ENCODE assay signal across 15 cellular contexts in the genomic region with DNA sequence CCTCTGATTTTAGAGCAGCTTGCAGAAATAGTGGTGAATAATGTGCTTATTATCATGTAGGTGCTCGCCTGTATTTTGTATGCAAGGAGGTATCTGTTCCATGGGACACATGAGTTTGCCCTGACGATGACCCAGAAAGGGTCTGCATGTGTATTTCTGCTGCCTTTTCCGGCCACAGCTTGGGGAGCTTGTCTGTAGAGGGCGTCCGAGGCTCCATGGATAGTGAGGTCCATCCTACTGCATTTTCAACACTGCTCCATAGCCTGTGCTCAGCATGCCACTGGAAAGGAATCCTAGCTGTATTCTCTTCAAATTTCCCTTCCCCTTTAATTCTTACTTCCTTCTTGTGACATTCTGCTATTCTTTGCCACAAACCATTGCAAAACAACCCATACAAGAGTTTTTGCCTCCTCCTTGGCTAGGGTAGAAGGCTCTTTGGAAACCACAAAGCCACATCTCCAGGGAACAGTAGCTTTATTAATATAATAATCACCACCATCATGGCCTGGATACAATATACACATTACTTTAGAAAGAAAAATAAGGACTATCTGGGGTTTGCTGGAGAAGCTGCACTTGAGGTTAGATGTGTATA.
DNase-seq lines count a peak whose midpoint lies in the region; ATAC-seq and TF ChIP-seq lines count a peak whose summit lies in the region.
"Had no signal": no experiment of that assay in that cellular context is flagged by ENCODE, and none has a peak within 500 bp of the region (broad histone marks: within the 10 kb centered on the region; RNA-seq: fewer than 3 reads in every experiment).

No MANE protein-coding gene starts in this region.

- no peaks in the 10 kb centered on the region for H3K36me3 Mint-ChIP-seq in MCF 10A (ENCODE audit: insufficient read depth, unreplicated experiment)

- DNase-seq in MCF 10A (ENCODE audit: unreplicated experiment): peak; percentile 7
- DNase-seq in mammary epithelial cell: no peak
- DNase-seq in Panc1 (ENCODE audit: low read depth, low spot score): no peak
- DNase-seq in foreskin melanocyte: peak; percentile 65
- DNase-seq in GM19238 (ENCODE audit: insufficient read length, low spot score): no peak
- DNase-seq in CD1c-positive myeloid dendritic cell (ENCODE audit: extremely low spot score): no peak
- DNase-seq: erythroblast, left colon, NCI-H774 had no signal

- H3K4me3 ChIP-seq in mammary epithelial cell (replicated peaks in 1 of 3; ENCODE audit: insufficient read depth in 1 of 3, low read depth in 2 of 3, low read length in 3 of 3) (no peak overlapping the region), Panc1 (ENCODE audit: low read depth in 2 of 2, low read length in 2 of 2) (no peak overlapping the region)
- H3K4me3 ChIP-seq: ascending aorta, coronary artery, SJSA1 had no signal

- no peak overlapping the region for H3K4me3 Mint-ChIP-seq in MCF 10A (ENCODE audit: unreplicated experiment)

- in situ Hi-C loops in mammary epithelial cell (cut with MboI; ENCODE audit: low sequenced_read_pairs in 2 of 2): loop anchor here (25.0 kb wide), 1 partner anchor 1137 kb away; no protein-coding TSS in a partner anchor
- in situ Hi-C loops in Panc1 (cut with HindIII; ENCODE audit: low pct_unique_long_range_greater_than_20kb, low sequenced_read_pairs): no loop called here

- no peak overlapping the region for H3K4me2 ChIP-seq in mammary epithelial cell (ENCODE audit: insufficient read depth, low read depth, low read length)

- ATAC-seq in Panc1: no peak
- ATAC-seq in GM21529 (IDR thresholded peaks at IDR 0.05; ENCODE audit: unreplicated experiment): no peak
- ATAC-seq in HG02870 (IDR thresholded peaks at IDR 0.05; ENCODE audit: unreplicated experiment): no peak
- ATAC-seq: left colon had no signal

- H3K9ac ChIP-seq in mammary epithelial cell (ENCODE audit: insufficient read depth, low read length): no peak overlapping the region

- H3K27ac ChIP-seq in mammary epithelial cell (ENCODE audit: insufficient read depth, low read depth, low read length) (no peak overlapping the region), Panc1 (ENCODE audit: low read length) (no peak overlapping the region)
- H3K27ac ChIP-seq: ascending aorta, coronary artery, SJSA1 had no signal

- intact Hi-C loops in MCF 10A (cut with micrococcal nuclease): no loop called here
- intact Hi-C loops in mammary epithelial cell (cut with micrococcal nuclease): no loop called here
- intact Hi-C loops in Panc1 (cut with micrococcal nuclease; ENCODE audit: unreplicated experiment): no loop called here

- dilution Hi-C loops in mammary epithelial cell (cut with HindIII; ENCODE audit: low sequenced_read_pairs): no loop called here

- 41% methylated on average over 5 of the region's 5 CpGs for WGBS in mammary epithelial cell (ENCODE audit: low coverage, missing lambda C conversion rate)

- CTCF ChIA-PET in MCF 10A (lab: Yijun Ruan, JAX): interaction anchor here (0.6 to 1.2 kb wide), 4 partner anchors 8 to 59 kb away, joined by 3 to 4 read pairs (median 4); no protein-coding TSS in a partner anchor
- CTCF ChIA-PET in mammary epithelial cell (lab: Charles Lee; ENCODE audit: low non-redundant PET): no interaction called here
- CTCF ChIA-PET in Panc1 (lab: Charles Lee): interaction anchor here (0.6 kb wide), 1 partner anchor 93 kb away, joined by 3 read pairs; no protein-coding TSS in a partner anchor

- no peaks in the 10 kb centered on the region for H4K20me1 ChIP-seq in mammary epithelial cell (ENCODE audit: insufficient read depth, low read length)

- peaks cover 18% of the 10 kb centered on the region for H3K27me3 Mint-ChIP-seq in MCF 10A (ENCODE audit: insufficient read depth, unreplicated experiment)

- no peak overlapping the region for H3K27ac Mint-ChIP-seq in MCF 10A (ENCODE audit: low read depth, unreplicated experiment)

- H3K4me1 ChIP-seq in mammary epithelial cell (ENCODE audit: insufficient read depth, low read length) (no peaks in the 10 kb centered on the region), Panc1 (ENCODE audit: control insufficient read depth, insufficient read depth, low read length) (no peaks in the 10 kb centered on the region)
- H3K4me1 ChIP-seq: Caco-2, SJSA1 had no signal

- H3K36me3 ChIP-seq in mammary epithelial cell (ENCODE audit: insufficient read depth, low read length) (no peaks in the 10 kb centered on the region), Panc1 (ENCODE audit: control insufficient read depth, insufficient read depth, low read length) (no peaks in the 10 kb centered on the region)
- H3K36me3 ChIP-seq: ascending aorta, SJSA1 had no signal

- H2AFZ ChIP-seq in mammary epithelial cell (ENCODE audit: low read depth, low read length): no peak overlapping the region

- H3K79me2 ChIP-seq in mammary epithelial cell (ENCODE audit: insufficient read depth, low read length): no peaks in the 10 kb centered on the region

- POLR2A ChIA-PET in MCF 10A (lab: Yijun Ruan, JAX) (no interaction called here), Panc1 (lab: Charles Lee) (no interaction called here)

- H3K9me3 Mint-ChIP-seq in MCF 10A (ENCODE audit: unreplicated experiment): no peaks in the 10 kb centered on the region

- no peaks in the 10 kb centered on the region for H3K4me1 Mint-ChIP-seq in MCF 10A (ENCODE audit: insufficient read depth, unreplicated experiment)

- TF ChIP-seq CTCF in MCF 10A (IDR thresholded peaks at IDR 0.05; ENCODE audit: unreplicated experiment): no peak
- peak in 1 of 2 donors; percentile 7 for TF ChIP-seq CTCF in mammary epithelial cell (conservative IDR thresholded peaks at IDR 0.05 in 1 of 2, IDR thresholded peaks at IDR 0.05 in 1 of 2; ENCODE audit: extremely low read depth in 1 of 2, insufficient read depth in 1 of 2, low read depth in 1 of 2, low read length in 2 of 2)
- TF ChIP-seq CTCF in Panc1 (IDR thresholded peaks at IDR 0.05): peak; percentile 32

- no TSS peak for BruUV-seq in MCF 10A (replicated peaks; lab: Mats Ljungman, UMichigan)
- BruUV-seq in mammary epithelial cell (replicated peaks; lab: Mats Ljungman, UMichigan): no TSS peak
- no TSS peak for BruUV-seq in Panc1 (replicated peaks; lab: Mats Ljungman, UMichigan)

- no peaks in the 10 kb centered on the region for H3K9me3 ChIP-seq in mammary epithelial cell (replicated peaks; ENCODE audit: insufficient read depth, low read length)
- H3K9me3 ChIP-seq in Panc1 (ENCODE audit: control insufficient read depth, insufficient read depth, low read depth, low read length): no peaks in the 10 kb centered on the region
- H3K9me3 ChIP-seq: ascending aorta, Caco-2, SJSA1 had no signal

- H3K27me3 ChIP-seq in mammary epithelial cell (ENCODE audit: insufficient read depth, low read length) (no peaks in the 10 kb centered on the region), Panc1 (ENCODE audit: control insufficient read depth, insufficient read depth, low read length) (peaks cover 2% of the 10 kb centered on the region; the same call in 1 of the 2 replicates)
- H3K27me3 ChIP-seq: ascending aorta, SJSA1 had no signal

Comparison
In these comparisons a context has a peak if more than half of its experiments do, and no peak if none do; other contexts are left out.
1. DNase-seq: peak in MCF 10A (single experiment) and foreskin melanocyte (single experiment); none in mammary epithelial cell (single experiment), Panc1 (single experiment), GM19238 (single experiment) and CD1c-positive myeloid dendritic cell (single experiment).